In the genomic region with DNA sequence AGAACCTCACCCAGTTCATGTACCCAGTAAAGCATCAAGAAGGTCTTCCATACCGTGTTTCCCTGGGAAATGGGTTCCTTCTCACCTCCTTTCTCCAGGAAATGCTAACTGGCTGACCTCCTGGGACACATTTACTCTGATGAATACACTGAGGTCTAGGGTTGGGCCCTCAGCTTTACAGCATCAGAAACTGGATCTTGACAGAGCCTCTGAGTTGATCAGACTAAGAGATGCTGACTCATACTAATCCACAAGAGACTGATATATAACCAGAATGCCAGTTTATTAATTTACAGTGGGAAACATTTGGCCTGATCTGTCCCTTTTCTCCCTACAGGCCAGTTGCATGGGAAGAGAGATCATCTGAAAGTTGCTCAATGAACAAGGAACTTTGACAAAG, we compare ENCODE assay signal across 12 cellular contexts.
"Had no signal": no experiment of that assay in that cellular context is flagged by ENCODE, and none has a peak within 500 bp of the region (broad histone marks: within the 10 kb centered on the region; RNA-seq: fewer than 3 reads in every experiment).

No MANE protein-coding gene starts in this region.

- H3K4me3 ChIP-seq: dorsolateral prefrontal cortex, ovary, tibial artery had no signal

- ATAC-seq: activated naive CD8-positive, alpha-beta T cell treated with anti-CD3 and anti-CD28 coated beads, Interleukin-2, amount 50 U/mL, for 24 hours; activated T-helper 17 cell treated with anti-CD3 and anti-CD28 coated beads, Interleukin-2, amount 50 U/mL, for 72 hours; stimulated activated naive B cell treated with anti-CD40 and anti-IgM and Interleukin-4, amounts not matched to agents 10 μg/mL and 1 μg/mL and 100 μg/mL, for 72 hours had no signal

- DNase-seq: activated CD4-positive, CD25-positive, alpha-beta regulatory T cell treated with anti-CD3 and anti-CD28 coated beads, Interleukin-2, amount 50 U/mL, for 72 hours; activated naive CD4-positive, alpha-beta T cell treated with anti-CD3 and anti-CD28 coated beads for 36 hours; activated naive CD8-positive, alpha-beta T cell treated with anti-CD3 and anti-CD28 coated beads, Interleukin-2, amount 50 U/mL, for 24 hours; aorta; dorsolateral prefrontal cortex; endodermal cell; kidney glomerular epithelial cell; ovary; stimulated activated CD4-positive, alpha-beta T cell treated with anti-CD3 and anti-CD28 coated beads, Interleukin-2, amount 100 ng/mL, for 48 hours; stimulated activated naive B cell treated with anti-CD40 and anti-IgM and Interleukin-4, amounts not matched to agents 10 μg/mL and 1 μg/mL and 100 μg/mL, for 72 hours; tibial artery had no signal

- H3K9me3 ChIP-seq: ovary, tibial artery had no signal

- H3K27me3 ChIP-seq: dorsolateral prefrontal cortex, ovary, tibial artery had no signal

- H3K27ac ChIP-seq: dorsolateral prefrontal cortex, ovary, tibial artery had no signal

- H3K4me1 ChIP-seq: tibial artery had no signal

- H3K36me3 ChIP-seq: ovary, tibial artery had no signal
